15 cellular contexts compared by ENCODE assay signal in genomic region chr4:24249972-24250371, GRCh38.
DNase-seq lines count a peak whose midpoint lies in the region; ATAC-seq and TF ChIP-seq lines count a peak whose summit lies in the region.
"Had no signal": no experiment of that assay in that cellular context is flagged by ENCODE, and none has a peak within 500 bp of the region (broad histone marks: within the 10 kb centered on the region; RNA-seq: fewer than 3 reads in every experiment).

No MANE protein-coding gene starts in this region.

- no peak overlapping the region for H3K4me3 ChIP-seq in right atrium auricular region
- H3K4me3 ChIP-seq in skeletal muscle tissue (ENCODE audit: low read length in 3 of 3) = no peak overlapping the region
- H3K4me3 ChIP-seq in stomach = no peak overlapping the region
- H3K4me3 ChIP-seq: GM12878, GM23248 had no signal

- H3K9me3 ChIP-seq in right atrium auricular region = no peaks in the 10 kb centered on the region
- H3K9me3 ChIP-seq in skeletal muscle tissue (ENCODE audit: control insufficient read depth in 3 of 3, low read length in 3 of 3) = no peaks in the 10 kb centered on the region
- no peaks in the 10 kb centered on the region for H3K9me3 ChIP-seq in stomach
- H3K9me3 ChIP-seq: Caco-2 had no signal

- CTCF ChIA-PET in HEK293T (lab: Yijun Ruan, JAX) = no interaction called here

- no peak for ATAC-seq in left cardiac atrium
- ATAC-seq: CD8-positive, alpha-beta T cell; GM12878 had no signal

- intact Hi-C loops in left cardiac atrium (cut with DNase I) (loop anchor here in 1 of 2 donors (5.0 kb wide), 2 partner anchors 167 to 318 kb away; no protein-coding TSS in a partner anchor), stomach (cut with DNase I; ENCODE audit: low total_unique reads) (no loop called here)

- H3K27me3 ChIP-seq in right atrium auricular region (no peaks in the 10 kb centered on the region), skeletal muscle tissue (ENCODE audit: control insufficient read depth in 3 of 3, insufficient read depth in 3 of 3, low read length in 3 of 3) (no peaks in the 10 kb centered on the region), stomach (no peaks in the 10 kb centered on the region)

- 56 to 62% (median 60%) methylated on average over 5 of the region's 5 CpGs for WGBS in stomach, 5 donors

- no peak overlapping the region for H3K9ac ChIP-seq in skeletal muscle tissue (ENCODE audit: low read depth in 1 of 3, low read length in 3 of 3)
- H3K9ac ChIP-seq: GM23248 had no signal

- H3K27ac ChIP-seq in right atrium auricular region (peak overlapping the region; percentile 84 to 87), skeletal muscle tissue (ENCODE audit: low read depth, low read length) (peak overlapping the region; percentile 75), stomach (no peak overlapping the region)
- H3K27ac ChIP-seq: 22Rv1, GM23248 had no signal

- H3K36me3 ChIP-seq in right atrium auricular region = no peaks in the 10 kb centered on the region
- no peaks in the 10 kb centered on the region for H3K36me3 ChIP-seq in skeletal muscle tissue (ENCODE audit: control insufficient read depth in 3 of 3, insufficient read depth in 3 of 3, low read length in 3 of 3)
- no peaks in the 10 kb centered on the region for H3K36me3 ChIP-seq in stomach

- TF ChIP-seq CTCF in right atrium auricular region (IDR thresholded peaks at IDR 0.05) = no peak
- TF ChIP-seq CTCF in stomach (IDR thresholded peaks at IDR 0.05) = no peak

- H3K4me1 ChIP-seq in right atrium auricular region (peaks cover 0 to 36% of the 10 kb centered on the region in 2 donors), skeletal muscle tissue (ENCODE audit: control insufficient read depth in 3 of 3, insufficient read depth in 3 of 3, low read length in 3 of 3) (peaks cover 24 to 29% (median 28%) of the 10 kb centered on the region in 3 donors), stomach (peaks cover 0 to 15% (median 5%) of the 10 kb centered on the region in 4 donors)
- H3K4me1 ChIP-seq: Caco-2 had no signal

- TF ChIP-seq EP300 in stomach (IDR thresholded peaks at IDR 0.05) = no peak

- DNase-seq in NCI-H1417 (lab: John Stamatoyannopoulos, UW) = peak in 2 of 3 experiments; percentile 18 to 61
- no peak for DNase-seq in NCI-H1417 treated with DMSO at 0.1 percent for 48 hours (lab: John Stamatoyannopoulos, UW)
- DNase-seq in right atrium auricular region (ENCODE audit: low spot score) = no peak
- no peak for DNase-seq in left cardiac atrium
- no peak for DNase-seq in activated CD4-positive, CD25-positive, alpha-beta regulatory T cell (lab: John Stamatoyannopoulos, UW)
- no peak for DNase-seq in HEK293T (ENCODE audit: extremely low spot score)
- no peak for DNase-seq in stomach
- DNase-seq: Caco-2; CD8-positive, alpha-beta T cell; DMS53; GM23248; H7 had no signal

- POLR2A ChIA-PET in HEK293T (lab: Yijun Ruan, JAX) = no interaction called here

- no peak for TF ChIP-seq POLR2A in stomach (IDR thresholded peaks at IDR 0.05)

TF ChIP-seq in HEK293T, 16 proteins besides CTCF, POLR2A, EP300 and RAD21:
- no peak for TF ChIP-seq LEF1 (IDR thresholded peaks at IDR 0.05; ENCODE audit: borderline replicate concordance)
- TF ChIP-seq PKNOX1 (IDR thresholded peaks at IDR 0.05) = no peak
- no peak for TF ChIP-seq NFRKB (IDR thresholded peaks at IDR 0.05)
- TF ChIP-seq FOXA1 (IDR thresholded peaks at IDR 0.05) = no peak
- no peak for TF ChIP-seq SP1 (IDR thresholded peaks at IDR 0.05)

Comparison
In these comparisons a context has a peak if more than half of its experiments do, and no peak if none do; other contexts are left out.
1. DNase-seq: peak in NCI-H1417 (2 of 3); none in NCI-H1417 treated with DMSO at 0.1 percent for 48 hours (single experiment), right atrium auricular region (single experiment), left cardiac atrium (single experiment), activated CD4-positive, CD25-positive, alpha-beta regulatory T cell (0 of 4), HEK293T (single experiment) and stomach (single experiment).
2. H3K27ac ChIP-seq: peak in right atrium auricular region (2 of 2) and skeletal muscle tissue (single experiment); none in stomach (0 of 5).